Comparison of ENCODE assay signal across 1 cellular context in genomic region chr10:53886325-53887300, GRCh38.
TF ChIP-seq lines count a peak whose summit lies in the region.

No MANE protein-coding gene starts in this region.

TF ChIP-seq in GM23338, 12 proteins besides CTCF, POLR2A, EP300 and RAD21:
- TF ChIP-seq STAT1 (IDR thresholded peaks at IDR 0.05; ENCODE audit: unreplicated experiment) (no peak), JUNB (IDR thresholded peaks at IDR 0.05; ENCODE audit: unreplicated experiment) (no peak)
